ENCODE assay signal across 28 cellular contexts in genomic region chr10:11959966-11960365, GRCh38.
"Had no signal": no experiment of that assay in that cellular context is flagged by ENCODE, and none has a peak within 500 bp of the region (broad histone marks: within the 10 kb centered on the region; RNA-seq: fewer than 3 reads in every experiment).

No MANE protein-coding gene starts in this region.

- H3K4me2 ChIP-seq: smooth muscle cell had no signal

- H3K27me3 ChIP-seq: cardiac muscle cell, foreskin keratinocyte, pancreas, sigmoid colon, suprapubic skin, tibial artery had no signal

- H3K27ac ChIP-seq: cardiac muscle cell, foreskin keratinocyte, left ventricle myocardium inferior, pancreas, prostate gland, sigmoid colon, suprapubic skin, tibial artery had no signal

- H3K36me3 ChIP-seq: prostate gland had no signal

- ATAC-seq: activated CD8-positive, alpha-beta memory T cell treated with anti-CD3 and anti-CD28 coated beads, Interleukin-2, amount 10 ng/mL, durations not matched to agents 7 days and 5 days; activated CD8-positive, alpha-beta T cell treated with anti-CD3 and anti-CD28 coated beads, Interleukin-2, amount 10 ng/mL, durations not matched to agents 7 days and 5 days; effector memory CD8-positive, alpha-beta T cell; esophagus mucosa; foreskin keratinocyte; naive thymus-derived CD8-positive, alpha-beta T cell; pancreas; SK-N-SH treated with all-trans-retinoic acid at 6 μM for 48 hours; stimulated activated naive B cell treated with anti-CD40 and anti-IgM and Interleukin-4, amounts not matched to agents 10 μg/mL and 1 μg/mL and 100 μg/mL, for 72 hours had no signal

- DNase-seq: activated CD4-positive, alpha-beta T cell treated with anti-CD3 and anti-CD28 coated beads for 1 hour; activated CD4-positive, alpha-beta T cell treated with anti-CD3 and anti-CD28 coated beads, Interleukin-2, amount 50 U/mL, for 1 hour; activated CD8-positive, alpha-beta memory T cell treated with anti-CD3 and anti-CD28 coated beads, Interleukin-2, amount 10 ng/mL, durations not matched to agents 7 days and 5 days; activated CD8-positive, alpha-beta T cell treated with anti-CD3 and anti-CD28 coated beads, Interleukin-2, amount 10 ng/mL, durations not matched to agents 7 days and 5 days; activated effector memory CD4-positive, alpha-beta T cell treated with Interleukin-2 at 50 U/mL for 16 hours; activated naive CD4-positive, alpha-beta T cell treated with Interleukin-2 at 50 U/mL for 16 hours; aorta; cortex of kidney; effector memory CD8-positive, alpha-beta T cell; foreskin keratinocyte; left ventricle myocardium inferior; naive thymus-derived CD8-positive, alpha-beta T cell; nucleus accumbens; pancreas; sigmoid colon; stimulated activated CD4-positive, alpha-beta T cell treated with anti-CD3 and anti-CD28 coated beads, Interleukin-1b, Interleukin-23, amount 100 ng/mL, for 48 hours; stimulated activated CD4-positive, alpha-beta T cell treated with anti-CD3 and anti-CD28 coated beads, Interleukin-4, amount 100 ng/mL, for 4 hours; stimulated activated CD8-positive, alpha-beta memory T cell treated with anti-CD3 and anti-CD28 coated beads, Interleukin-4, amount 100 ng/mL, for 48 hours; stimulated activated naive B cell treated with anti-CD40 and anti-IgM and Interleukin-4, amounts not matched to agents 10 μg/mL and 1 μg/mL and 100 μg/mL, for 72 hours; T-helper 2 cell; tibial artery had no signal

- H3K9me3 ChIP-seq: left ventricle myocardium inferior, pancreas, prostate gland, sigmoid colon, suprapubic skin, tibial artery had no signal

- H3K4me3 ChIP-seq: cardiac muscle cell, left ventricle myocardium inferior, lung, pancreas, prostate gland, sigmoid colon, smooth muscle cell, suprapubic skin, tibial artery had no signal

- H3K4me1 ChIP-seq: foreskin keratinocyte, left ventricle myocardium inferior, pancreas, prostate gland, sigmoid colon, suprapubic skin, tibial artery had no signal
